8 cellular contexts compared by ENCODE assay signal in genomic region chr15:69475769-69476358, GRCh38. TPM values are rescaled to one million over a fixed set of nuclear protein-coding genes. Genes with fewer than 3 reads are reported as not detected.
A peak's percentile ranks its signal among the peaks of the same experiment; 100 is the strongest.
DNase-seq lines count a peak whose midpoint lies in the region; ATAC-seq lines count a peak whose summit lies in the region.

No MANE protein-coding gene starts in this region.

- ATAC-seq in activated CD4-positive, CD25-positive, alpha-beta regulatory T cell treated with anti-CD3 and anti-CD28 coated beads, Interleukin-2, amount 50 U/mL, for 24 hours = peak; percentile 64 to 78
- ATAC-seq in central memory CD8-positive, alpha-beta T cell (replicated peaks; ENCODE audit: extremely low read depth, poor library complexity, severe bottlenecking) = no peak
- ATAC-seq in left lobe of liver (peak; percentile 98), HG03457 (IDR thresholded peaks at IDR 0.05; ENCODE audit: unreplicated experiment) (no peak)

- H3K36me3 Mint-ChIP-seq in central memory CD8-positive, alpha-beta T cell (ENCODE audit: insufficient read depth) = peaks cover 1% of the 10 kb centered on the region

- H3K4me1 Mint-ChIP-seq in central memory CD8-positive, alpha-beta T cell = no peaks in the 10 kb centered on the region

- peaks cover 8% of the 10 kb centered on the region for H3K27me3 Mint-ChIP-seq in central memory CD8-positive, alpha-beta T cell

- no peak overlapping the region for H3K27ac Mint-ChIP-seq in central memory CD8-positive, alpha-beta T cell (ENCODE audit: low read depth)

- DNase-seq in activated gamma-delta T cell treated with Interleukin-2 at 50 U/mL for 16 hours (peak; percentile 73), activated gamma-delta T cell (lab: John Stamatoyannopoulos, UW) (no peak), NCI-H2171 treated with DMSO at 0.1 percent for 48 hours (lab: John Stamatoyannopoulos, UW) (peak; percentile 65), left lobe of liver (ENCODE audit: low spot score) (peak; percentile 73)
- DNase-seq in central memory CD8-positive, alpha-beta T cell (ENCODE audit: low spot score in 2 of 2) = peak; percentile 54 to 65
- peak; percentile 58 to 69 for DNase-seq in stimulated activated CD4-positive, alpha-beta T cell treated with anti-CD3 and anti-CD28 coated beads, Interleukin-4, amount 100 ng/mL, for 4 hours

- no peak overlapping the region for H3K4me3 Mint-ChIP-seq in central memory CD8-positive, alpha-beta T cell

- peaks cover 5% of the 10 kb centered on the region for H3K9me3 Mint-ChIP-seq in central memory CD8-positive, alpha-beta T cell

RNA-seq across cellular contexts. Expression of gene RPLP1, which starts 23.2 kb away (rescaled TPM):
- total RNA-seq in left lobe of liver = 577 TPM

Comparison
In these comparisons a context has a peak if more than half of its experiments do, and no peak if none do; other contexts are left out.
1. ATAC-seq: peak in activated CD4-positive, CD25-positive, alpha-beta regulatory T cell treated with anti-CD3 and anti-CD28 coated beads, Interleukin-2, amount 50 U/mL, for 24 hours (2 of 2) and left lobe of liver (single experiment); none in central memory CD8-positive, alpha-beta T cell (single experiment) and HG03457 (single experiment).